1 cellular context compared by ENCODE assay signal in the genomic region with DNA sequence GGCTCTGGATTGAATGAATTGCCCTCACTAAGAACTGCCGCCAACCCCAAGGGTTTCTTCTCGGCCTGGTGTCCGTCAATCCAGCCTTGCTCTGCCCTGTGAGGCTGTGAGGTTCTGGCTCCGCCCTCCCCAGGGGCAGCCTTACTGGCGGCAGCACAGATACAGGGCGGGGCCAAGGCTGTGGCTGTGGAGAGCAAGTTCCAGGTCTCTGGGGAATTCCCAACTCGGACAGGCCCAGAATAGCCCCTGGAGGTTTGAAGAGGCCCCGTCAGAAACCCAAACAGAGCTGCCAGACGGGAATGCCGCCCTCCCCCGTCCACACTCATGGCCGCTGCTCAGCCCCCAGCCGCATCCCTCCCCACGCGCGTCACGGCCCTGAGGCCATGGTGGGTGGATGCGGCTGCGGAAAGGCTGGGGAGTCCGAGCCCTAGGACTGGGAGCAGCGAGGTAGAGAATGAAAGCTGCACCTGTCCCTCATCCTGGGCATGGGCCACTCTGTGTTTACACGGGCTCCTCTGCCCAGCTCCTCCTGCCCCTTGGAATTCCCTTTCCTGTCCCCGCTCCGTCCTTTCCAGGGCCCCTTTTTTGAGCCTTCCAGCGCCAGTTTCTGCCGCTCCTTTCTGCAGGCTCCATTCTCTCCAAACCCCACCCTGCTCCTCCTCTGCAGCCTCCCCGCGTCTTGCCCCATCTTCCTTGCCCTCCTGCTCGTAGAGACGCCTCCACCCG.
TF ChIP-seq lines count a peak whose summit lies in the region.

No MANE protein-coding gene starts in this region.

TF ChIP-seq in K562, 482 proteins besides CTCF, POLR2A, EP300 and RAD21 (continues in another document):
- TF ChIP-seq KDM5B (IDR thresholded peaks at IDR 0.05; ENCODE audit: insufficient replicate concordance, low read depth, low read length) (peak; percentile 30), POLR2AphosphoS2 (IDR thresholded peaks at IDR 0.05; ENCODE audit: low read length) (peak; percentile 95), NCOR1 (IDR thresholded peaks at IDR 0.05) (peak; percentile 39), CTBP1 (IDR thresholded peaks at IDR 0.05; ENCODE audit: borderline replicate concordance) (peak; percentile 6; the same call in 1 of the 2 replicates), POLR2G (IDR thresholded peaks at IDR 0.05; ENCODE audit: low read depth, low read length) (peak; percentile 78), NFIC (IDR thresholded peaks at IDR 0.05) (peak; percentile 25; the same call in 1 of the 2 replicates), TBP (optimal IDR thresholded peaks at IDR 0.05; ENCODE audit: low read depth, low read length) (no peak), SUPT5H (IDR thresholded peaks at IDR 0.05) (peak; percentile 72), MEIS2 (IDR thresholded peaks at IDR 0.05; ENCODE audit: partially characterized antibody) (peak; percentile 8), LCOR (CRISPR knock-in tag; IDR thresholded peaks at IDR 0.05) (0 out of 2 replicates have a peak, but pooled peaks have one; percentile 14), CREM (IDR thresholded peaks at IDR 0.05; ENCODE audit: low read depth) (peak; percentile 47), RBM39 (optimal IDR thresholded peaks at IDR 0.05; ENCODE audit: low read depth, low read length) (peak; percentile 54), ZBTB7A (IDR thresholded peaks at IDR 0.05; ENCODE audit: borderline replicate concordance, control insufficient read depth, low read depth, low read length) (peak; percentile 53; the same call in 1 of the 2 replicates), MBD2 (IDR thresholded peaks at IDR 0.05; ENCODE audit: borderline replicate concordance, low read depth) (0 out of 2 replicates have a peak, but pooled peaks have one; percentile 47), POLR2AphosphoS5 (IDR thresholded peaks at IDR 0.05; ENCODE audit: control insufficient read depth, insufficient read depth, low read depth, low read length) (peak; percentile 58; the same call in 1 of the 2 replicates), KLF10 (CRISPR knock-in tag; IDR thresholded peaks at IDR 0.05) (0 out of 2 replicates have a peak, but pooled peaks have one; percentile 58), ZFX (CRISPR knock-in tag; IDR thresholded peaks at IDR 0.05) (peak; percentile 36; the same call in 1 of the 2 replicates), ZNF778 (CRISPR knock-in tag; IDR thresholded peaks at IDR 0.05) (no peak), ZFP36 (IDR thresholded peaks at IDR 0.05; ENCODE audit: low read depth, low read length, partially characterized antibody) (no peak), CEBPB (tag; IDR thresholded peaks at IDR 0.05) (no peak), CXXC5 (CRISPR knock-in tag; IDR thresholded peaks at IDR 0.05) (0 out of 2 replicates have a peak, but pooled peaks have one; percentile 23), EGR1 (conservative IDR thresholded peaks at IDR 0.05) (peak; percentile 30; the same call in 1 of the 2 replicates), ZNF224 (CRISPR knock-in tag; IDR thresholded peaks at IDR 0.05) (no peak), ZBED1 (IDR thresholded peaks at IDR 0.05) (peak; percentile 65; the same call in 1 of the 2 replicates), ZNF780A (CRISPR knock-in tag; IDR thresholded peaks at IDR 0.05) (0 out of 2 replicates have a peak, but pooled peaks have one; percentile 24), SP2 (IDR thresholded peaks at IDR 0.05; ENCODE audit: extremely low read depth, low read depth, low read length, poor library complexity, severe bottlenecking) (peak; percentile 33), RHOXF2B (CRISPR knock-in tag; conservative IDR thresholded peaks at IDR 0.05) (peak; percentile 91), TEAD4 (IDR thresholded peaks at IDR 0.05; ENCODE audit: low read length) (peak; percentile 18; the same call in 1 of the 2 replicates), TEAD4 (CRISPR knock-in tag; IDR thresholded peaks at IDR 0.05; ENCODE audit: borderline replicate concordance) (no peak), TOE1 (IDR thresholded peaks at IDR 0.05; ENCODE audit: borderline replicate concordance) (no peak), TOE1 (CRISPR knock-in tag; IDR thresholded peaks at IDR 0.05; ENCODE audit: borderline replicate concordance, low read depth) (no peak), ZNF766 (CRISPR knock-in tag; conservative IDR thresholded peaks at IDR 0.05) (peak; percentile 91), HNRNPLL (IDR thresholded peaks at IDR 0.05; ENCODE audit: low read depth, low read length, poor library complexity, severe bottlenecking) (peak; percentile 38), TGIF2 (CRISPR knock-in tag; IDR thresholded peaks at IDR 0.05) (no peak), ERF (CRISPR knock-in tag; IDR thresholded peaks at IDR 0.05) (0 out of 2 replicates have a peak, but pooled peaks have one; percentile 46), EP400 (IDR thresholded peaks at IDR 0.05) (no peak), SLC30A9 (CRISPR knock-in tag; IDR thresholded peaks at IDR 0.05) (no peak), MEF2A (IDR thresholded peaks at IDR 0.05; ENCODE audit: control insufficient read depth, low read depth, low read length) (peak; percentile 38; the same call in 1 of the 2 replicates), HMGN3 (IDR thresholded peaks at IDR 0.05; ENCODE audit: borderline replicate concordance, extremely low read depth, insufficient read length, low read depth, low read length) (peak; percentile 91), CBX1 (IDR thresholded peaks at IDR 0.05; ENCODE audit: low read depth) (0 out of 2 replicates have a peak, but pooled peaks have one; percentile 51), FIP1L1 (IDR thresholded peaks at IDR 0.05; ENCODE audit: low read depth, low read length, poor library complexity, severe bottlenecking) (peak; percentile 65), ZNF586 (CRISPR knock-in tag; conservative IDR thresholded peaks at IDR 0.05) (0 out of 2 replicates have a peak, but pooled peaks have one; percentile 64), SMAD4 (CRISPR knock-in tag; conservative IDR thresholded peaks at IDR 0.05) (peak; percentile 42; the same call in 1 of the 2 replicates), ELF1 (tag; IDR thresholded peaks at IDR 0.05) (no peak), POLR2B (IDR thresholded peaks at IDR 0.05; ENCODE audit: low read depth, partially characterized antibody) (peak; percentile 73), KLF1 (tag; IDR thresholded peaks at IDR 0.05) (no peak), HDAC8 (tag; IDR thresholded peaks at IDR 0.05) (no peak), CHD2 (IDR thresholded peaks at IDR 0.05; ENCODE audit: low read depth, low read length) (0 out of 2 replicates have a peak, but pooled peaks have one; percentile 9), SRF (CRISPR knock-in tag; IDR thresholded peaks at IDR 0.05) (peak in 1 of 2 experiments; percentile 69; a peak in 2 of 4 replicates), ATF1 (CRISPR knock-in tag; IDR thresholded peaks at IDR 0.05) (no peak), ATF1 (tag; IDR thresholded peaks at IDR 0.05) (peak; percentile 75), PCBP2 (IDR thresholded peaks at IDR 0.05; ENCODE audit: low read depth, low read length, poor library complexity, severe bottlenecking) (no peak), ZNF764 (CRISPR knock-in tag; IDR thresholded peaks at IDR 0.05; ENCODE audit: low read depth) (peak; percentile 24; the same call in 1 of the 2 replicates)
- TF ChIP-seq, protein P1, sequence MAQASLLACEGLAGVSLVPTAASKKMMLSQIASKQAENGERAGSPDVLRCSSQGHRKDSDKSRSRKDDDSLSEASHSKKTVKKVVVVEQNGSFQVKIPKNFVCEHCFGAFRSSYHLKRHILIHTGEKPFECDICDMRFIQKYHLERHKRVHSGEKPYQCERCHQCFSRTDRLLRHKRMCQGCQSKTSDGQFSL (CRISPR knock-in tag; IDR thresholded peaks at IDR 0.05), result peak; percentile 20; the same call in 1 of the 2 replicates
- TF ChIP-seq, protein P1 (tag; IDR thresholded peaks at IDR 0.05), result no peak
- TF ChIP-seq, protein P2, sequence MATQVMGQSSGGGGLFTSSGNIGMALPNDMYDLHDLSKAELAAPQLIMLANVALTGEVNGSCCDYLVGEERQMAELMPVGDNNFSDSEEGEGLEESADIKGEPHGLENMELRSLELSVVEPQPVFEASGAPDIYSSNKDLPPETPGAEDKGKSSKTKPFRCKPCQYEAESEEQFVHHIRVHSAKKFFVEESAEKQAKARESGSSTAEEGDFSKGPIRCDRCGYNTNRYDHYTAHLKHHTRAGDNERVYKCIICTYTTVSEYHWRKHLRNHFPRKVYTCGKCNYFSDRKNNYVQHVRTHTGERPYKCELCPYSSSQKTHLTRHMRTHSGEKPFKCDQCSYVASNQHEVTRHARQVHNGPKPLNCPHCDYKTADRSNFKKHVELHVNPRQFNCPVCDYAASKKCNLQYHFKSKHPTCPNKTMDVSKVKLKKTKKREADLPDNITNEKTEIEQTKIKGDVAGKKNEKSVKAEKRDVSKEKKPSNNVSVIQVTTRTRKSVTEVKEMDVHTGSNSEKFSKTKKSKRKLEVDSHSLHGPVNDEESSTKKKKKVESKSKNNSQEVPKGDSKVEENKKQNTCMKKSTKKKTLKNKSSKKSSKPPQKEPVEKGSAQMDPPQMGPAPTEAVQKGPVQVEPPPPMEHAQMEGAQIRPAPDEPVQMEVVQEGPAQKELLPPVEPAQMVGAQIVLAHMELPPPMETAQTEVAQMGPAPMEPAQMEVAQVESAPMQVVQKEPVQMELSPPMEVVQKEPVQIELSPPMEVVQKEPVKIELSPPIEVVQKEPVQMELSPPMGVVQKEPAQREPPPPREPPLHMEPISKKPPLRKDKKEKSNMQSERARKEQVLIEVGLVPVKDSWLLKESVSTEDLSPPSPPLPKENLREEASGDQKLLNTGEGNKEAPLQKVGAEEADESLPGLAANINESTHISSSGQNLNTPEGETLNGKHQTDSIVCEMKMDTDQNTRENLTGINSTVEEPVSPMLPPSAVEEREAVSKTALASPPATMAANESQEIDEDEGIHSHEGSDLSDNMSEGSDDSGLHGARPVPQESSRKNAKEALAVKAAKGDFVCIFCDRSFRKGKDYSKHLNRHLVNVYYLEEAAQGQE (CRISPR knock-in tag; IDR thresholded peaks at IDR 0.05; ENCODE audit: low read depth), result 0 out of 2 replicates have a peak, but pooled peaks have one; percentile 56
- TF ChIP-seq, protein P3, sequence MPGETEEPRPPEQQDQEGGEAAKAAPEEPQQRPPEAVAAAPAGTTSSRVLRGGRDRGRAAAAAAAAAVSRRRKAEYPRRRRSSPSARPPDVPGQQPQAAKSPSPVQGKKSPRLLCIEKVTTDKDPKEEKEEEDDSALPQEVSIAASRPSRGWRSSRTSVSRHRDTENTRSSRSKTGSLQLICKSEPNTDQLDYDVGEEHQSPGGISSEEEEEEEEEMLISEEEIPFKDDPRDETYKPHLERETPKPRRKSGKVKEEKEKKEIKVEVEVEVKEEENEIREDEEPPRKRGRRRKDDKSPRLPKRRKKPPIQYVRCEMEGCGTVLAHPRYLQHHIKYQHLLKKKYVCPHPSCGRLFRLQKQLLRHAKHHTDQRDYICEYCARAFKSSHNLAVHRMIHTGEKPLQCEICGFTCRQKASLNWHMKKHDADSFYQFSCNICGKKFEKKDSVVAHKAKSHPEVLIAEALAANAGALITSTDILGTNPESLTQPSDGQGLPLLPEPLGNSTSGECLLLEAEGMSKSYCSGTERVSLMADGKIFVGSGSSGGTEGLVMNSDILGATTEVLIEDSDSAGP (CRISPR knock-in tag; IDR thresholded peaks at IDR 0.05), result no peak
- TF ChIP-seq, protein P4, sequence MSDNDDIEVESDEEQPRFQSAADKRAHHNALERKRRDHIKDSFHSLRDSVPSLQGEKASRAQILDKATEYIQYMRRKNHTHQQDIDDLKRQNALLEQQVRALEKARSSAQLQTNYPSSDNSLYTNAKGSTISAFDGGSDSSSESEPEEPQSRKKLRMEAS (CRISPR knock-in tag; IDR thresholded peaks at IDR 0.05), result peak; percentile 56
- TF ChIP-seq, protein P5, sequence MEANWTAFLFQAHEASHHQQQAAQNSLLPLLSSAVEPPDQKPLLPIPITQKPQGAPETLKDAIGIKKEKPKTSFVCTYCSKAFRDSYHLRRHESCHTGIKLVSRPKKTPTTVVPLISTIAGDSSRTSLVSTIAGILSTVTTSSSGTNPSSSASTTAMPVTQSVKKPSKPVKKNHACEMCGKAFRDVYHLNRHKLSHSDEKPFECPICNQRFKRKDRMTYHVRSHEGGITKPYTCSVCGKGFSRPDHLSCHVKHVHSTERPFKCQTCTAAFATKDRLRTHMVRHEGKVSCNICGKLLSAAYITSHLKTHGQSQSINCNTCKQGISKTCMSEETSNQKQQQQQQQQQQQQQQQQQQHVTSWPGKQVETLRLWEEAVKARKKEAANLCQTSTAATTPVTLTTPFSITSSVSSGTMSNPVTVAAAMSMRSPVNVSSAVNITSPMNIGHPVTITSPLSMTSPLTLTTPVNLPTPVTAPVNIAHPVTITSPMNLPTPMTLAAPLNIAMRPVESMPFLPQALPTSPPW (CRISPR knock-in tag; IDR thresholded peaks at IDR 0.05), result peak; percentile 65
- TF ChIP-seq, protein P6, sequence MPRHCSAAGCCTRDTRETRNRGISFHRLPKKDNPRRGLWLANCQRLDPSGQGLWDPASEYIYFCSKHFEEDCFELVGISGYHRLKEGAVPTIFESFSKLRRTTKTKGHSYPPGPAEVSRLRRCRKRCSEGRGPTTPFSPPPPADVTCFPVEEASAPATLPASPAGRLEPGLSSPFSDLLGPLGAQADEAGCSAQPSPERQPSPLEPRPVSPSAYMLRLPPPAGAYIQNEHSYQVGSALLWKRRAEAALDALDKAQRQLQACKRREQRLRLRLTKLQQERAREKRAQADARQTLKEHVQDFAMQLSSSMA (CRISPR knock-in tag; IDR thresholded peaks at IDR 0.05), result peak; percentile 88
- TF ChIP-seq, protein P7, sequence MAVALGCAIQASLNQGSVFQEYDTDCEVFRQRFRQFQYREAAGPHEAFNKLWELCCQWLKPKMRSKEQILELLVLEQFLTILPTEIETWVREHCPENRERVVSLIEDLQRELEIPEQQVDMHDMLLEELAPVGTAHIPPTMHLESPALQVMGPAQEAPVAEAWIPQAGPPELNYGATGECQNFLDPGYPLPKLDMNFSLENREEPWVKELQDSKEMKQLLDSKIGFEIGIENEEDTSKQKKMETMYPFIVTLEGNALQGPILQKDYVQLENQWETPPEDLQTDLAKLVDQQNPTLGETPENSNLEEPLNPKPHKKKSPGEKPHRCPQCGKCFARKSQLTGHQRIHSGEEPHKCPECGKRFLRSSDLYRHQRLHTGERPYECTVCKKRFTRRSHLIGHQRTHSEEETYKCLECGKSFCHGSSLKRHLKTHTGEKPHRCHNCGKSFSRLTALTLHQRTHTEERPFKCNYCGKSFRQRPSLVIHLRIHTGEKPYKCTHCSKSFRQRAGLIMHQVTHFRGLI (CRISPR knock-in tag; IDR thresholded peaks at IDR 0.05), result no peak
- TF ChIP-seq, protein P8, sequence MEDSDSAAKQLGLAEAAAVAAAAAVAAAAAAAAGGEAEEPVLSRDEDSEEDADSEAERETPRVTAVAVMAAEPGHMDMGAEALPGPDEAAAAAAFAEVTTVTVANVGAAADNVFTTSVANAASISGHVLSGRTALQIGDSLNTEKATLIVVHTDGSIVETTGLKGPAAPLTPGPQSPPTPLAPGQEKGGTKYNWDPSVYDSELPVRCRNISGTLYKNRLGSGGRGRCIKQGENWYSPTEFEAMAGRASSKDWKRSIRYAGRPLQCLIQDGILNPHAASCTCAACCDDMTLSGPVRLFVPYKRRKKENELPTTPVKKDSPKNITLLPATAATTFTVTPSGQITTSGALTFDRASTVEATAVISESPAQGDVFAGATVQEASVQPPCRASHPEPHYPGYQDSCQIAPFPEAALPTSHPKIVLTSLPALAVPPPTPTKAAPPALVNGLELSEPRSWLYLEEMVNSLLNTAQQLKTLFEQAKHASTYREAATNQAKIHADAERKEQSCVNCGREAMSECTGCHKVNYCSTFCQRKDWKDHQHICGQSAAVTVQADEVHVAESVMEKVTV (CRISPR knock-in tag; IDR thresholded peaks at IDR 0.05), result no peak
